8 cellular contexts compared by ENCODE assay signal in the genomic region with DNA sequence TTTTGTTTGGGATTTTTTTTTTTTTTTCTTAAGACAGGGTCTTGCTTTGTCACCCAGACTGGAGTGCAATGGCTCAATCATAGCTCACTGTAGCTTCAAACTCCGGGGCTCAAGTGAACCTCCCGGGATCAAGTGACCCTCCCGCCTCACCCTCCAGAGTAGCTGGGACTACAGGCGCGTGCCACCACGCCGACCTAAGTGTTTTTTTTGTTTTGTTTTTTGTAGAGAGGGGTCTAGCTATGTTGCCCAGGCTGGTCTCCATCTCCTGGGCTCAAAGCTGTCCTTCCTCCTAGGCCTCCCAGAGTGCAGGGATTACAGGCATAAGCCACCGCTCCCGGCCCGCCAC. TPM values are rescaled to one million over a fixed set of nuclear protein-coding genes. Genes with fewer than 3 reads are reported as not detected.
A peak's percentile ranks its signal among the peaks of the same experiment; 100 is the strongest.
DNase-seq lines count a peak whose midpoint lies in the region; ATAC-seq and TF ChIP-seq lines count a peak whose summit lies in the region.

No MANE protein-coding gene starts in this region.

- H3K4me3 Mint-ChIP-seq in activated T-cell treated with anti-CD3 and anti-CD28 coated beads, Interleukin-2, amount 50 U/mL, for 24 hours: peak overlapping the region; percentile 81

- no peaks in the 10 kb centered on the region for H3K27me3 Mint-ChIP-seq in activated T-cell treated with anti-CD3 and anti-CD28 coated beads, Interleukin-2, amount 50 U/mL, for 24 hours

- TF ChIP-seq EP300 in transverse colon (IDR thresholded peaks at IDR 0.05; ENCODE audit: low read depth): no peak

- TF ChIP-seq RAD21 in liver (IDR thresholded peaks at IDR 0.05): no peak

- H3K4me3 ChIP-seq in astrocyte of the spinal cord (ENCODE audit: low read depth, low read length) (peak overlapping the region; percentile 63), liver (ENCODE audit: low read depth in 1 of 3, low read length in 3 of 3) (peak overlapping the region; percentile 45 to 84 (median 73)), transverse colon (peak overlapping the region; percentile 70 to 86 (median 78))

- TF ChIP-seq POLR2A in transverse colon (IDR thresholded peaks at IDR 0.05): no peak

- no peaks in the 10 kb centered on the region for H3K9me3 Mint-ChIP-seq in activated T-cell treated with anti-CD3 and anti-CD28 coated beads, Interleukin-2, amount 50 U/mL, for 24 hours

- TF ChIP-seq CTCF in astrocyte of the spinal cord (IDR thresholded peaks at IDR 0.05; ENCODE audit: low read depth, low read length) (no peak), liver (IDR thresholded peaks at IDR 0.05; ENCODE audit: low read depth, low read length, missing input control) (no peak), transverse colon (IDR thresholded peaks at IDR 0.05) (no peak)

- H3K4me1 Mint-ChIP-seq in activated T-cell treated with anti-CD3 and anti-CD28 coated beads, Interleukin-2, amount 50 U/mL, for 24 hours (ENCODE audit: low read depth): peaks cover 20% of the 10 kb centered on the region

- peak overlapping the region; percentile 90 for H3K27ac Mint-ChIP-seq in activated T-cell treated with anti-CD3 and anti-CD28 coated beads, Interleukin-2, amount 50 U/mL, for 24 hours

- H3K9me3 ChIP-seq in liver (ENCODE audit: control insufficient read depth in 4 of 4, low read length in 3 of 4) (no peaks in the 10 kb centered on the region), transverse colon (no peaks in the 10 kb centered on the region)

- whole genome bisulfite sequencing in liver: 42% methylated on average over 10 of the region's 10 CpGs
- WGBS in transverse colon (ENCODE audit: low coverage in 1 of 2), 2 donors: 36 to 93% methylated on average over 3 to 10 of the region's 10 CpGs

- DNase-seq in activated T-cell treated with anti-CD3 and anti-CD28 coated beads, Interleukin-2, amount 50 U/mL, for 24 hours: no peak
- DNase-seq in activated T-cell treated with anti-CD3 and anti-CD28 coated beads for 4 hours: no peak
- no peak for DNase-seq in astrocyte of the spinal cord (ENCODE audit: low read depth, low spot score)
- DNase-seq in transverse colon: no peak
- DNase-seq in DMS153 (lab: John Stamatoyannopoulos, UW): no peak
- no peak for DNase-seq in DMS114 treated with DMSO at 0.1 percent for 48 hours (lab: John Stamatoyannopoulos, UW; ENCODE audit: unreplicated experiment)

- intact Hi-C loops in transverse colon (cut with DNase I; ENCODE audit: low total_unique reads): no loop called here

- no peaks in the 10 kb centered on the region for H3K27me3 ChIP-seq in liver (ENCODE audit: control insufficient read depth in 4 of 4, insufficient read depth in 4 of 4, low read length in 3 of 4)
- H3K27me3 ChIP-seq in transverse colon: no peaks in the 10 kb centered on the region

- H3K36me3 ChIP-seq in liver (ENCODE audit: control insufficient read depth in 4 of 4, insufficient read depth in 3 of 4, low read depth in 1 of 4, low read length in 3 of 4) (peaks cover 0 to 6% (median under 1%) of the 10 kb centered on the region in 4 donors), transverse colon (no peaks in the 10 kb centered on the region)

- H3K4me1 ChIP-seq in liver (ENCODE audit: control insufficient read depth in 4 of 4, insufficient read depth in 4 of 4, low read length in 3 of 4) (peaks cover 0 to 15% (median 4%) of the 10 kb centered on the region in 4 donors), transverse colon (peaks cover 0 to 19% (median 6%) of the 10 kb centered on the region in 4 donors)

- H3K27ac ChIP-seq in liver (ENCODE audit: low read depth in 1 of 2, low read length in 2 of 2) (peak overlapping the region; percentile 48 to 66), transverse colon (peak overlapping the region; percentile 84 to 93 (median 87))

- no peak for ATAC-seq in HG02610 (IDR thresholded peaks at IDR 0.05; ENCODE audit: unreplicated experiment)

- peaks cover 21% of the 10 kb centered on the region for H3K36me3 Mint-ChIP-seq in activated T-cell treated with anti-CD3 and anti-CD28 coated beads, Interleukin-2, amount 50 U/mL, for 24 hours (ENCODE audit: low read depth)

- peak overlapping the region; percentile 21 to 43 for H3K9ac ChIP-seq in liver (ENCODE audit: low read depth in 1 of 2, low read length in 2 of 2)

- in situ Hi-C loops in astrocyte of the spinal cord (cut with HindIII; ENCODE audit: low sequenced_read_pairs): no loop called here
- in situ Hi-C loops in transverse colon (cut with MboI; ENCODE audit: low pct_ligation_motif_present in 1 of 4, low pct_unique_long_range_greater_than_20kb in 1 of 4, low sequenced_read_pairs in 3 of 4): no loop called here

TF ChIP-seq in liver, 16 proteins besides CTCF, POLR2A, EP300 and RAD21:
- TF ChIP-seq, protein P1, sequence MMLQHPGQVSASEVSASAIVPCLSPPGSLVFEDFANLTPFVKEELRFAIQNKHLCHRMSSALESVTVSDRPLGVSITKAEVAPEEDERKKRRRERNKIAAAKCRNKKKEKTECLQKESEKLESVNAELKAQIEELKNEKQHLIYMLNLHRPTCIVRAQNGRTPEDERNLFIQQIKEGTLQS (IDR thresholded peaks at IDR 0.05): no peak
- TF ChIP-seq HNF4A (conservative IDR thresholded peaks at IDR 0.05) (no peak), NR2F2 (IDR thresholded peaks at IDR 0.05) (no peak), FOXA2 (IDR thresholded peaks at IDR 0.05) (no peak)
- TF ChIP-seq, protein P2, sequence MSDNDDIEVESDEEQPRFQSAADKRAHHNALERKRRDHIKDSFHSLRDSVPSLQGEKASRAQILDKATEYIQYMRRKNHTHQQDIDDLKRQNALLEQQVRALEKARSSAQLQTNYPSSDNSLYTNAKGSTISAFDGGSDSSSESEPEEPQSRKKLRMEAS (IDR thresholded peaks at IDR 0.05): no peak
- TF ChIP-seq, protein P3, sequence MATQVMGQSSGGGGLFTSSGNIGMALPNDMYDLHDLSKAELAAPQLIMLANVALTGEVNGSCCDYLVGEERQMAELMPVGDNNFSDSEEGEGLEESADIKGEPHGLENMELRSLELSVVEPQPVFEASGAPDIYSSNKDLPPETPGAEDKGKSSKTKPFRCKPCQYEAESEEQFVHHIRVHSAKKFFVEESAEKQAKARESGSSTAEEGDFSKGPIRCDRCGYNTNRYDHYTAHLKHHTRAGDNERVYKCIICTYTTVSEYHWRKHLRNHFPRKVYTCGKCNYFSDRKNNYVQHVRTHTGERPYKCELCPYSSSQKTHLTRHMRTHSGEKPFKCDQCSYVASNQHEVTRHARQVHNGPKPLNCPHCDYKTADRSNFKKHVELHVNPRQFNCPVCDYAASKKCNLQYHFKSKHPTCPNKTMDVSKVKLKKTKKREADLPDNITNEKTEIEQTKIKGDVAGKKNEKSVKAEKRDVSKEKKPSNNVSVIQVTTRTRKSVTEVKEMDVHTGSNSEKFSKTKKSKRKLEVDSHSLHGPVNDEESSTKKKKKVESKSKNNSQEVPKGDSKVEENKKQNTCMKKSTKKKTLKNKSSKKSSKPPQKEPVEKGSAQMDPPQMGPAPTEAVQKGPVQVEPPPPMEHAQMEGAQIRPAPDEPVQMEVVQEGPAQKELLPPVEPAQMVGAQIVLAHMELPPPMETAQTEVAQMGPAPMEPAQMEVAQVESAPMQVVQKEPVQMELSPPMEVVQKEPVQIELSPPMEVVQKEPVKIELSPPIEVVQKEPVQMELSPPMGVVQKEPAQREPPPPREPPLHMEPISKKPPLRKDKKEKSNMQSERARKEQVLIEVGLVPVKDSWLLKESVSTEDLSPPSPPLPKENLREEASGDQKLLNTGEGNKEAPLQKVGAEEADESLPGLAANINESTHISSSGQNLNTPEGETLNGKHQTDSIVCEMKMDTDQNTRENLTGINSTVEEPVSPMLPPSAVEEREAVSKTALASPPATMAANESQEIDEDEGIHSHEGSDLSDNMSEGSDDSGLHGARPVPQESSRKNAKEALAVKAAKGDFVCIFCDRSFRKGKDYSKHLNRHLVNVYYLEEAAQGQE (IDR thresholded peaks at IDR 0.05): no peak

RNA-seq across cellular contexts. Expression of a gene that starts 0.8 kb away (rescaled TPM):
- total RNA-seq in liver (10 to 100 TPM in 1 of 2 donors, 1 to 10 TPM in 1; 8.1 to 22.5 TPM), transverse colon (10 to 100 TPM; 20.0 to 75.4 (median 32.8) TPM)
- polyA plus RNA-seq in liver: 1 to 10 TPM; 6.6 to 8.4 TPM

RNA-seq across cellular contexts. Expression of a gene that starts 40.8 kb away (rescaled TPM):
- total RNA-seq in liver (under 1 TPM in 1 of 2 donors, not detected in 1; 0.08 TPM), transverse colon (under 1 TPM in 1 of 4 donors, not detected in 3; 0.27 TPM)
- under 1 TPM; 0.13 to 0.21 TPM for polyA plus RNA-seq in liver
